Comparison of ENCODE assay signal across 15 cellular contexts in the genomic region with DNA sequence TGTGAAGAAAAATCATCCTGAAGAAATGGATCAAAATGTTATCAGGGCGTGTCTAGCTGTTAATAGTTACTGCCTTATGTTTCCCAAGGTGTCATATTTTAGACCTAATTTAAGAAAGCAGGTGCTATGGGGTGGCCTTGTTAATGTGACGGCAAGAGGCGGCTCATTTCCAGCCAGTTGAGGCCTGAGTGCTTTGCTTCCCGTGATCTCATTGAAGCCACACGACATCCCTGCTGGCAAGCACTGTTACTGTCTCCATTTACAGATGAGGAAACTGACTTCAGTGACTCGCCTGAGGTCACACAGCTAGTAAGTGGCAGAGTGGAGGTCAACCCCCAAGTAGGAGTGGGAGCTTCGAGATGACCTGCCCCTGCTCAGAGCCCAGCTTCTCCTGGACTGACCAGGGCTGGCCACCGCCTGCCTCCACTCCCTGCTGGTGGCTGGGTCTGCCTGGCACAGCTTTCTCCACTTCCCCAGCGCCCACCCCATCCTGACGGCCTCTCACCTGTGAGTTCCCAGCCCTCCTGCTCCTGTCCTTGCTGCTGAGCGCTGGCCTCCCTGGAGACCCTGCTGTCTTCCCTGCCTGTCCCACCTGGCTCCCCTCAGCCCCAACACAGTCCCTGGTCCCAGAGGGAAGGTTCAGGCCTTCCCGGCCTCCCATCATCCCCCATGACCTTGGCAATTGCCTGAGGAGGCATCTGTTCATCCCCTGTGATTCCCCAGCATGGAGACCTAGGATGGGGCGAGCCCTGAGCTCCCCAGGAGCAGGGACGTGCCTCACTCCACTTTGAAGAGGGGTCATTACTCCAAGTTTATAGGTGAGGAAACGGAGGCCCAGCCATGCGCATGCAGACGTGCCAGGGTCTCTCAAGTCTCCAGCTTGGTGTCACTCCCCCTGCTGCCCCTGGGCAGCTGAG.
"Had no signal": no experiment of that assay in that cellular context is flagged by ENCODE, and none has a peak within 500 bp of the region (broad histone marks: within the 10 kb centered on the region; RNA-seq: fewer than 3 reads in every experiment).

No MANE protein-coding gene starts in this region.

- DNase-seq: activated CD4-positive, CD25-positive, alpha-beta regulatory T cell treated with anti-CD3 and anti-CD28 coated beads, Interleukin-2, amount 50 U/mL, for 72 hours; activated CD8-positive, alpha-beta memory T cell treated with anti-CD3 and anti-CD28 coated beads, Interleukin-2, amount 50 U/mL, for 4 hours; activated CD8-positive, alpha-beta T cell treated with anti-CD3 and anti-CD28 coated beads for 36 hours; aorta; dermis blood vessel endothelial cell; erythroblast; head of caudate nucleus; pancreas; stimulated activated CD4-positive, alpha-beta T cell treated with anti-CD3 and anti-CD28 coated beads, Interleukin-15, amount 100 ng/mL, for 24 hours; stimulated activated CD4-positive, alpha-beta T cell treated with anti-CD3 and anti-CD28 coated beads, Interleukin-4, amount 100 ng/mL, for 24 hours; testis had no signal

- ATAC-seq: activated CD8-positive, alpha-beta T cell treated with anti-CD3 and anti-CD28 coated beads for 36 hours; left lobe of liver; pancreas had no signal

- H3K36me3 Mint-ChIP-seq: memory B cell had no signal

- H3K4me3 Mint-ChIP-seq: activated CD8-positive, alpha-beta T cell treated with anti-CD3 and anti-CD28 coated beads for 36 hours; memory B cell; neural crest cell; stimulated activated naive CD8-positive, alpha-beta T cell treated with anti-CD3 and anti-CD28 coated beads, Interleukin-15, Interleukin-2, amounts not matched to agents 100 ng/mL and 50 ng/mL, for 24 hours had no signal

- H3K9me3 Mint-ChIP-seq: activated CD8-positive, alpha-beta T cell treated with anti-CD3 and anti-CD28 coated beads for 36 hours; memory B cell; neural crest cell; stimulated activated naive CD8-positive, alpha-beta T cell treated with anti-CD3 and anti-CD28 coated beads, Interleukin-15, Interleukin-2, amounts not matched to agents 100 ng/mL and 50 ng/mL, for 24 hours had no signal

- H3K4me1 Mint-ChIP-seq: memory B cell had no signal

- H3K27ac Mint-ChIP-seq: activated CD8-positive, alpha-beta T cell treated with anti-CD3 and anti-CD28 coated beads for 36 hours; memory B cell; stimulated activated naive CD8-positive, alpha-beta T cell treated with anti-CD3 and anti-CD28 coated beads, Interleukin-15, Interleukin-2, amounts not matched to agents 100 ng/mL and 50 ng/mL, for 24 hours had no signal
